Comparison of ENCODE assay signal across 8 cellular contexts in the genomic region with DNA sequence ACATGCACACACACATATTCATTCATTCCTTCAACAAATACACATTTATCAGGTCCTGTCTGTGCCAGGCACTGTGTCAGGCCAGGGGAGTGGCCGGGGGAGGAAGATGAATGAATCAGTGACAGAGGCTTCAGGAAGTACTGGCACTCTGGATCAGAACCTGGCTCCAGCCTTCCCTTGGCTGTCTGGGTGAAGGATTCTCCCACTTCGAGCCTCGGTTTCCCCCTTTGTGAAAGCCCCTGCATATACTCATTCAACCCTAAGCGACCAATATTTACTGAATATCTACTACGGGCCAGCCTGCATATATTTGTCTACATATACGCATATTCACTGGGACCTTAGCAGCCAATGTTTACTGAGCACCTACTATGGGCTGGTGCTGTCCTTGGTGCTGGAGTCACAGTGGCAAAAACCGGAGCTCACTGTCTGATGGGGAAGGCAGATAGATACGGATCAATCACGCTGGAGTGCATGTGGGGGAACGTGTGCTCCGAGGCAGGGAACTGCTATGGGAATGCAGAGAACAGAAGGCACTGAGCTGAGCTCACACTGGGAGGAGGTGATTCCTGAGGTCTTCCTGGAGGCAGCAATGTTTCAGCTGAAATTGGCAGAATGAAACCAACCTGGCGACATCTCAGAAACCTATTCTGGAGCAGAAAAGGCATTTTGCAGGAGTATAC.
DNase-seq lines count a peak whose midpoint lies in the region; TF ChIP-seq lines count a peak whose summit lies in the region.

No MANE protein-coding gene starts in this region.

- no peaks in the 10 kb centered on the region for H3K9me3 ChIP-seq in DOHH2 (ENCODE audit: control insufficient read depth, insufficient read depth, low read length)
- no peaks in the 10 kb centered on the region for H3K9me3 ChIP-seq in duodenal mucosa (ENCODE audit: control insufficient read depth in 1 of 2, low read length in 2 of 2)

- H3K4me3 ChIP-seq in DOHH2 (ENCODE audit: low read length): peak overlapping the region; percentile 90
- peak overlapping the region; percentile 80 to 81 for H3K4me3 ChIP-seq in duodenal mucosa (ENCODE audit: low read depth in 1 of 2, low read length in 2 of 2)

- H3K36me3 ChIP-seq in DOHH2 (ENCODE audit: control insufficient read depth, low read length) (peaks cover 14% of the 10 kb centered on the region), duodenal mucosa (ENCODE audit: control insufficient read depth in 1 of 2, insufficient read depth in 2 of 2, low read length in 2 of 2) (no peaks in the 10 kb centered on the region)

- TF ChIP-seq CTCF in DOHH2 (IDR thresholded peaks at IDR 0.05; ENCODE audit: low read depth, low read length, poor library complexity, severe bottlenecking) (no peak), nephron (IDR thresholded peaks at IDR 0.05; ENCODE audit: unreplicated experiment in 3 of 3) (no peak)

- H3K27ac Mint-ChIP-seq in nephron: peak overlapping the region; percentile 87 to 98 (median 96)

- peak overlapping the region; percentile 99 for H3K4me3 Mint-ChIP-seq in nephron

- H3K4me2 ChIP-seq in DOHH2 (ENCODE audit: low read length): peak overlapping the region; percentile 96

- H4K20me1 ChIP-seq in DOHH2 (ENCODE audit: control insufficient read depth, insufficient read depth, low read depth, low read length): no peaks in the 10 kb centered on the region

- H3K36me3 Mint-ChIP-seq in nephron (ENCODE audit: low read depth): peaks cover 17% of the 10 kb centered on the region

- H3K4me1 ChIP-seq in DOHH2 (ENCODE audit: control insufficient read depth, low read length) (peaks cover 30% of the 10 kb centered on the region), duodenal mucosa (ENCODE audit: control insufficient read depth in 1 of 2, insufficient read depth in 2 of 2, low read length in 2 of 2) (peaks cover 16 to 23% of the 10 kb centered on the region in 2 donors)

- H3K9ac ChIP-seq in duodenal mucosa (ENCODE audit: low read depth in 1 of 2, low read length in 2 of 2): peak overlapping the region; percentile 72 to 76

- H3K27me3 Mint-ChIP-seq in nephron (ENCODE audit: low read depth): peaks cover 3% of the 10 kb centered on the region

- H3K27ac ChIP-seq in DOHH2 (ENCODE audit: low read depth, low read length) (peak overlapping the region; percentile 50; the same call in 1 of the 2 replicates), duodenal mucosa (ENCODE audit: low read depth, low read length) (peak overlapping the region; percentile 70)

- no peaks in the 10 kb centered on the region for H3K27me3 ChIP-seq in DOHH2 (ENCODE audit: control insufficient read depth, low read length)
- H3K27me3 ChIP-seq in duodenal mucosa (ENCODE audit: control insufficient read depth in 1 of 2, insufficient read depth in 2 of 2, low read length in 2 of 2): peaks cover 0 to 4% of the 10 kb centered on the region in 2 donors

- no peaks in the 10 kb centered on the region for H3K9me3 Mint-ChIP-seq in nephron

- H3F3A ChIP-seq in DOHH2 (ENCODE audit: control insufficient read depth, insufficient read depth): peaks cover 26% of the 10 kb centered on the region

- peak; percentile 67 for DNase-seq in NCI-H226
- DNase-seq in NCI-H2196 (lab: John Stamatoyannopoulos, UW; ENCODE audit: unreplicated experiment): no peak
- DNase-seq in RPMI8226: no peak
- DNase-seq in stimulated activated CD4-positive, alpha-beta T cell treated with anti-CD3 and anti-CD28 coated beads, Interleukin-4, amount 100 ng/mL, for 4 hours: no peak
- no peak for DNase-seq in activated effector memory CD4-positive, alpha-beta T cell treated with Interleukin-2 at 50 U/mL for 16 hours

- H3K9me2 ChIP-seq in DOHH2 (replicated peaks; ENCODE audit: control insufficient read depth, low read length): no peaks in the 10 kb centered on the region

- peaks cover 21% of the 10 kb centered on the region for H3K79me2 ChIP-seq in DOHH2 (ENCODE audit: control insufficient read depth, low read length)

- peaks cover 37% of the 10 kb centered on the region for H3K4me1 Mint-ChIP-seq in nephron
